ENCODE assay signal across 14 cellular contexts in genomic region chr20:36929290-36929689, GRCh38. TPM values are rescaled to one million over a fixed set of nuclear protein-coding genes. Genes with fewer than 3 reads are reported as not detected.
DNase-seq lines count a peak whose midpoint lies in the region; ATAC-seq and TF ChIP-seq lines count a peak whose summit lies in the region.
"Had no signal": no experiment of that assay in that cellular context is flagged by ENCODE, and none has a peak within 500 bp of the region (broad histone marks: within the 10 kb centered on the region; RNA-seq: fewer than 3 reads in every experiment).

No MANE protein-coding gene starts in this region.

- CTCF ChIA-PET in CD4-positive, alpha-beta T cell (lab: Charles Lee), result no interaction called here

- peak in 1 of 10 experiments; percentile 8 for DNase-seq in CD4-positive, alpha-beta T cell
- peak; percentile 44 for DNase-seq in HCEC 1CT
- DNase-seq in foreskin fibroblast, result peak; percentile 49 to 69
- no peak for DNase-seq in NOMO-1 (lab: John Stamatoyannopoulos, UW; ENCODE audit: unreplicated experiment in 2 of 2)
- DNase-seq in DMS153 (lab: John Stamatoyannopoulos, UW), result no peak
- DNase-seq in SKM-1 (lab: John Stamatoyannopoulos, UW; ENCODE audit: unreplicated experiment), result no peak
- DNase-seq: heart left ventricle, Karpas-422, left cardiac atrium, NCI-H2171, OCI-M1 had no signal

- no peak for ATAC-seq in CD4-positive, alpha-beta T cell (ENCODE audit: poor library complexity)
- ATAC-seq in activated T-helper 17 cell treated with anti-CD3 and anti-CD28 coated beads, Interleukin-2, amount 50 U/mL, for 72 hours (replicated peaks), result no peak
- ATAC-seq in GM18519 (IDR thresholded peaks at IDR 0.05; ENCODE audit: low FRiP score, unreplicated experiment), result no peak
- ATAC-seq: heart left ventricle, left cardiac atrium had no signal

- H3K27ac Mint-ChIP-seq in CD4-positive, alpha-beta T cell, result peak overlapping the region; percentile 99
- H3K27ac Mint-ChIP-seq in activated T-helper 17 cell treated with anti-CD3 and anti-CD28 coated beads, Interleukin-2, amount 50 U/mL, for 72 hours, result peak overlapping the region; percentile 89

- H3K4me3 ChIP-seq in foreskin fibroblast (ENCODE audit: low read depth in 1 of 2, low read length in 2 of 2), result no peak overlapping the region
- H3K4me3 ChIP-seq: heart left ventricle, skin epidermis had no signal

- no peaks in the 10 kb centered on the region for H3K9me3 Mint-ChIP-seq in CD4-positive, alpha-beta T cell
- no peaks in the 10 kb centered on the region for H3K9me3 Mint-ChIP-seq in activated T-helper 17 cell treated with anti-CD3 and anti-CD28 coated beads, Interleukin-2, amount 50 U/mL, for 72 hours

- TF ChIP-seq CTCF in CD4-positive, alpha-beta T cell (IDR thresholded peaks at IDR 0.05), result no peak
- TF ChIP-seq CTCF in foreskin fibroblast (IDR thresholded peaks at IDR 0.05; ENCODE audit: low read depth, low read length), result no peak

- H3K27me3 ChIP-seq in CD4-positive, alpha-beta T cell (ENCODE audit: control insufficient read depth, insufficient read depth, low read length), result no peaks in the 10 kb centered on the region
- H3K27me3 ChIP-seq: heart left ventricle had no signal

- no peaks in the 10 kb centered on the region for H3K27me3 Mint-ChIP-seq in CD4-positive, alpha-beta T cell
- no peaks in the 10 kb centered on the region for H3K27me3 Mint-ChIP-seq in activated T-helper 17 cell treated with anti-CD3 and anti-CD28 coated beads, Interleukin-2, amount 50 U/mL, for 72 hours

- no peak overlapping the region for H3K4me3 Mint-ChIP-seq in CD4-positive, alpha-beta T cell
- peak overlapping the region; percentile 83 for H3K4me3 Mint-ChIP-seq in activated T-helper 17 cell treated with anti-CD3 and anti-CD28 coated beads, Interleukin-2, amount 50 U/mL, for 72 hours

- H3K27ac ChIP-seq in CD4-positive, alpha-beta T cell (ENCODE audit: low read depth, low read length), result peak overlapping the region; percentile 66

- intact Hi-C loops in CD4-positive, alpha-beta T cell (cut with DNase I, micrococcal nuclease), result no loop called here

- H3K4me1 Mint-ChIP-seq in CD4-positive, alpha-beta T cell (ENCODE audit: low read depth), result peaks cover 69% of the 10 kb centered on the region
- peaks cover 25% of the 10 kb centered on the region for H3K4me1 Mint-ChIP-seq in activated T-helper 17 cell treated with anti-CD3 and anti-CD28 coated beads, Interleukin-2, amount 50 U/mL, for 72 hours

- H3K36me3 Mint-ChIP-seq in CD4-positive, alpha-beta T cell (ENCODE audit: low read depth), result peaks cover 95% of the 10 kb centered on the region
- H3K36me3 Mint-ChIP-seq in activated T-helper 17 cell treated with anti-CD3 and anti-CD28 coated beads, Interleukin-2, amount 50 U/mL, for 72 hours (ENCODE audit: low read depth), result peaks cover 100% of the 10 kb centered on the region

- no peaks in the 10 kb centered on the region for H3K9me3 ChIP-seq in CD4-positive, alpha-beta T cell (ENCODE audit: control insufficient read depth, low read length)
- H3K9me3 ChIP-seq: heart left ventricle had no signal

- POLR2A ChIA-PET in CD4-positive, alpha-beta T cell (lab: Charles Lee), result no interaction called here

RNA-seq across cellular contexts. Expression of gene SAMHD1, which starts 22.2 kb away (rescaled TPM):
- total RNA-seq in CD4-positive, alpha-beta T cell, result 100 to 1,000 TPM; 232 to 239 TPM
- 100 to 1,000 TPM in 1 of 2 donors, 10 to 100 TPM in 1; 64.6 to 140 TPM for total RNA-seq in activated T-helper 17 cell treated with anti-CD3 and anti-CD28 coated beads, Interleukin-2, amount 50 U/mL, for 72 hours

RNA-seq across cellular contexts. Expression of gene TLDC2, which starts 53.4 kb away (rescaled TPM):
- total RNA-seq in CD4-positive, alpha-beta T cell, result not detected
- total RNA-seq in activated T-helper 17 cell treated with anti-CD3 and anti-CD28 coated beads, Interleukin-2, amount 50 U/mL, for 72 hours, result not detected
- total RNA-seq: heart left ventricle had no signal

Comparison
In these comparisons a context has a peak if more than half of its experiments do, and no peak if none do; other contexts are left out.
1. DNase-seq: peak in HCEC 1CT (single experiment) and foreskin fibroblast (2 of 2); none in NOMO-1 (0 of 2), DMS153 (single experiment) and SKM-1 (single experiment).